ENCODE assay signal across 1 cellular context in the genomic region with DNA sequence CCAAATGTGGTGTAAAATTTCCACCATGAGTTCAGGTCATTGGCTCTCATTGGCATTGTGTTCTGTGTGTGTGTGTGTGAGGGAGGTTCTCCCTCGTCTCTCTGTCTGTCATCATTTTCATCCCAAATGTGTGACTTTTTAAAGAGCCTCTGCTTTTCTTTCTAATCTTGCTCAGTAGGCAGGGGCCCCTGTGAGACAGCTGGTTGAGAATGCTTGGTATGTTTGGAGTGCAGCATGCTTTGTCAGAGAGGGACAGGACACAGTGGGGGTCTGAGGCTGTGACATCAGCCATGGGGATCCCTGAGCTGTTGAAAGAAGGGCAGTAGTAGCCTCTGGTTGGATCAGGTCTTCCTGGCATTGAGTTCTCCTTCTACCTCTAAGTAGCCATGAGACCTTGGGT.
TF ChIP-seq lines count a peak whose summit lies in the region.

No MANE protein-coding gene starts in this region.

TF ChIP-seq in HepG2, 621 proteins besides CTCF, POLR2A, EP300 and RAD21 (continued from another document):
- TF ChIP-seq U2AF1 (optimal IDR thresholded peaks at IDR 0.05; ENCODE audit: low read depth, low read length) = no peak
- no peak for TF ChIP-seq GTF3A (CRISPR knock-in tag; conservative IDR thresholded peaks at IDR 0.05)
- TF ChIP-seq ARNT2 (CRISPR knock-in tag; IDR thresholded peaks at IDR 0.05; ENCODE audit: low read depth) = no peak
- peak; percentile 68 for TF ChIP-seq FOSL2 (CRISPR knock-in tag; IDR thresholded peaks at IDR 0.05)
- TF ChIP-seq U2AF2 (IDR thresholded peaks at IDR 0.05; ENCODE audit: low read depth, low read length) = no peak
